ENCODE assay signal across 1 cellular context in the genomic region with DNA sequence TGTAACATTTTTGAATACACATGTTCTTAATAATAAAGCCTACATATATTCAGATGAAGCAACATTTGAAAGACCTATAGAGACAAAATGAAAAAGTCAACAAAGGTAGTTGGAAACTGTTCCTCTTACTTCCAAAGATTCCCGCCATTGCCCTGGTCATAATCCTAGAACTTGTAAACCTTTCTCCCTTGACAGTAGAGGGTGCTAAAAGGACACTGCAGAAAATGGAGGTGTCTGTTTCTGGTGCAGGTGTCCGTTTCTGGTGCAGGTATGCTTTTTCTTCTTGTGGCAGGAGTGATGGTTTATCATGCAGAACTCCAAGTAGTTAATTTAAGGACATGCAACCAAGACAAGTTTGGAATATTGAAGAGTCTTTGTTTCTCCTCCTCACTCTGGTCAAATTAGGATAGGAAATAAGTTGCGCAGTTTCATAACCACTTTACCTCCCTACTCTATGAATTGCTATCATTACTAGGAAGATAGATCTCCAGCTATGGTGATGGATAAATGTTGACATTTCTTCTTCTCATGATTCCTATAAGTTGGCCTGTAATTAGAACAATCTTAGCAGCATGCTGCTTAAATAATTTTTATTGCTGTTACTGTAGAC.
TF ChIP-seq lines count a peak whose summit lies in the region.

No MANE protein-coding gene starts in this region.

TF ChIP-seq in WTC11, 78 proteins besides CTCF, POLR2A, EP300 and RAD21 (continued from another document):
- TF ChIP-seq, protein P1, sequence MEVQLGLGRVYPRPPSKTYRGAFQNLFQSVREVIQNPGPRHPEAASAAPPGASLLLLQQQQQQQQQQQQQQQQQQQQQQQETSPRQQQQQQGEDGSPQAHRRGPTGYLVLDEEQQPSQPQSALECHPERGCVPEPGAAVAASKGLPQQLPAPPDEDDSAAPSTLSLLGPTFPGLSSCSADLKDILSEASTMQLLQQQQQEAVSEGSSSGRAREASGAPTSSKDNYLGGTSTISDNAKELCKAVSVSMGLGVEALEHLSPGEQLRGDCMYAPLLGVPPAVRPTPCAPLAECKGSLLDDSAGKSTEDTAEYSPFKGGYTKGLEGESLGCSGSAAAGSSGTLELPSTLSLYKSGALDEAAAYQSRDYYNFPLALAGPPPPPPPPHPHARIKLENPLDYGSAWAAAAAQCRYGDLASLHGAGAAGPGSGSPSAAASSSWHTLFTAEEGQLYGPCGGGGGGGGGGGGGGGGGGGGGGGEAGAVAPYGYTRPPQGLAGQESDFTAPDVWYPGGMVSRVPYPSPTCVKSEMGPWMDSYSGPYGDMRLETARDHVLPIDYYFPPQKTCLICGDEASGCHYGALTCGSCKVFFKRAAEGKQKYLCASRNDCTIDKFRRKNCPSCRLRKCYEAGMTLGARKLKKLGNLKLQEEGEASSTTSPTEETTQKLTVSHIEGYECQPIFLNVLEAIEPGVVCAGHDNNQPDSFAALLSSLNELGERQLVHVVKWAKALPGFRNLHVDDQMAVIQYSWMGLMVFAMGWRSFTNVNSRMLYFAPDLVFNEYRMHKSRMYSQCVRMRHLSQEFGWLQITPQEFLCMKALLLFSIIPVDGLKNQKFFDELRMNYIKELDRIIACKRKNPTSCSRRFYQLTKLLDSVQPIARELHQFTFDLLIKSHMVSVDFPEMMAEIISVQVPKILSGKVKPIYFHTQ (CRISPR knock-in tag; IDR thresholded peaks at IDR 0.05): no peak
- TF ChIP-seq, protein P2, sequence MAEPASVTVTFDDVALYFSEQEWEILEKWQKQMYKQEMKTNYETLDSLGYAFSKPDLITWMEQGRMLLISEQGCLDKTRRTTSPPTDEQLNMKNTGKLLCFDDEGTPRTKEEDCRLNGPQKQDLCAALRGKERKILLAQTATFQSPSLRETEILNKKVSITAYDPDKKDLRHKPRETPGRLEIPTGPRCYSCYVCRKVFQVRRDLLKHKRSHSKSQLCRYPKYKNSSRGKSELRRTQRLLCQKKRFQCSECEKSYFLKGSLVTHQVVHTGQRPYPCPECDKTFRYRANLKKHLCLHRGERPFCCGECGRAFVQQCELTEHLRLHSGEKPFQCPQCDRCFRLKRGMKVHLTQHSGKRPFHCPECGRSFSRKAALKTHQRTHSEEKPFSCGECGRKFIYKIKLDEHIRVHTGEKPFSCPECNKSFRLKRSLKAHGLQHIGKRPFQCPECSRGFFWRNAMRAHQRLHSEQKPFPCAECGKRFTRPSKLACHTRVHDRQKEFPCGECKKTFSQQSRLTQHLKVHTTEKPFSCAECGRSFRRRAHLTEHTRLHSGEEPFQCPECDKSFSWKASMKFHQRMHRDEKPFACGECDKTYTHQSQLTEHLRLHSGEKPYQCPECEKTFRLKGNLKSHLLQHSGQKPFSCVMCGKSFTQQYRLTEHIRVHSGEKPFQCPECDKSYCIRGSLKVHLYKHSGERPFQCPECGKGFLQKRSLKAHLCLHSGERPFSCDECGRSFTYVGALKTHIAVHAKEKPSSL (CRISPR knock-in tag; conservative IDR thresholded peaks at IDR 0.05): no peak
- TF ChIP-seq, protein P3, sequence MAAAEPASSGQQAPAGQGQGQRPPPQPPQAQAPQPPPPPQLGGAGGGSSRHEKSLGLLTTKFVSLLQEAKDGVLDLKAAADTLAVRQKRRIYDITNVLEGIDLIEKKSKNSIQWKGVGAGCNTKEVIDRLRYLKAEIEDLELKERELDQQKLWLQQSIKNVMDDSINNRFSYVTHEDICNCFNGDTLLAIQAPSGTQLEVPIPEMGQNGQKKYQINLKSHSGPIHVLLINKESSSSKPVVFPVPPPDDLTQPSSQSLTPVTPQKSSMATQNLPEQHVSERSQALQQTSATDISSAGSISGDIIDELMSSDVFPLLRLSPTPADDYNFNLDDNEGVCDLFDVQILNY (CRISPR knock-in tag; IDR thresholded peaks at IDR 0.05): no peak
- no peak for TF ChIP-seq GTF2I (CRISPR knock-in tag; conservative IDR thresholded peaks at IDR 0.05)
- TF ChIP-seq ZNF317 (CRISPR knock-in tag; IDR thresholded peaks at IDR 0.05; ENCODE audit: borderline replicate concordance, low read depth): no peak
- TF ChIP-seq, protein P4, sequence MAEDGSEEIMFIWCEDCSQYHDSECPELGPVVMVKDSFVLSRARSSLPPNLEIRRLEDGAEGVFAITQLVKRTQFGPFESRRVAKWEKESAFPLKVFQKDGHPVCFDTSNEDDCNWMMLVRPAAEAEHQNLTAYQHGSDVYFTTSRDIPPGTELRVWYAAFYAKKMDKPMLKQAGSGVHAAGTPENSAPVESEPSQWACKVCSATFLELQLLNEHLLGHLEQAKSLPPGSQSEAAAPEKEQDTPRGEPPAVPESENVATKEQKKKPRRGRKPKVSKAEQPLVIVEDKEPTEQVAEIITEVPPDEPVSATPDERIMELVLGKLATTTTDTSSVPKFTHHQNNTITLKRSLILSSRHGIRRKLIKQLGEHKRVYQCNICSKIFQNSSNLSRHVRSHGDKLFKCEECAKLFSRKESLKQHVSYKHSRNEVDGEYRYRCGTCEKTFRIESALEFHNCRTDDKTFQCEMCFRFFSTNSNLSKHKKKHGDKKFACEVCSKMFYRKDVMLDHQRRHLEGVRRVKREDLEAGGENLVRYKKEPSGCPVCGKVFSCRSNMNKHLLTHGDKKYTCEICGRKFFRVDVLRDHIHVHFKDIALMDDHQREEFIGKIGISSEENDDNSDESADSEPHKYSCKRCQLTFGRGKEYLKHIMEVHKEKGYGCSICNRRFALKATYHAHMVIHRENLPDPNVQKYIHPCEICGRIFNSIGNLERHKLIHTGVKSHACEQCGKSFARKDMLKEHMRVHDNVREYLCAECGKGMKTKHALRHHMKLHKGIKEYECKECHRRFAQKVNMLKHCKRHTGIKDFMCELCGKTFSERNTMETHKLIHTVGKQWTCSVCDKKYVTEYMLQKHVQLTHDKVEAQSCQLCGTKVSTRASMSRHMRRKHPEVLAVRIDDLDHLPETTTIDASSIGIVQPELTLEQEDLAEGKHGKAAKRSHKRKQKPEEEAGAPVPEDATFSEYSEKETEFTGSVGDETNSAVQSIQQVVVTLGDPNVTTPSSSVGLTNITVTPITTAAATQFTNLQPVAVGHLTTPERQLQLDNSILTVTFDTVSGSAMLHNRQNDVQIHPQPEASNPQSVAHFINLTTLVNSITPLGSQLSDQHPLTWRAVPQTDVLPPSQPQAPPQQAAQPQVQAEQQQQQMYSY (CRISPR knock-in tag; IDR thresholded peaks at IDR 0.05): no peak
- no peak for TF ChIP-seq NR2C2 (CRISPR knock-in tag; IDR thresholded peaks at IDR 0.05)
- no peak for TF ChIP-seq SP1 (CRISPR knock-in tag; conservative IDR thresholded peaks at IDR 0.05)
- TF ChIP-seq, protein P5, sequence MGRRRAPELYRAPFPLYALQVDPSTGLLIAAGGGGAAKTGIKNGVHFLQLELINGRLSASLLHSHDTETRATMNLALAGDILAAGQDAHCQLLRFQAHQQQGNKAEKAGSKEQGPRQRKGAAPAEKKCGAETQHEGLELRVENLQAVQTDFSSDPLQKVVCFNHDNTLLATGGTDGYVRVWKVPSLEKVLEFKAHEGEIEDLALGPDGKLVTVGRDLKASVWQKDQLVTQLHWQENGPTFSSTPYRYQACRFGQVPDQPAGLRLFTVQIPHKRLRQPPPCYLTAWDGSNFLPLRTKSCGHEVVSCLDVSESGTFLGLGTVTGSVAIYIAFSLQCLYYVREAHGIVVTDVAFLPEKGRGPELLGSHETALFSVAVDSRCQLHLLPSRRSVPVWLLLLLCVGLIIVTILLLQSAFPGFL (CRISPR knock-in tag; IDR thresholded peaks at IDR 0.05; ENCODE audit: borderline replicate concordance): no peak
TF ChIP-seq in WTC11: peak in this region for 0.
